Comparison of ENCODE assay signal across 15 cellular contexts in genomic region chr11:35649984-35650383, GRCh38. TPM values are rescaled to one million over a fixed set of nuclear protein-coding genes. Genes with fewer than 3 reads are reported as not detected.
DNase-seq lines count a peak whose midpoint lies in the region; ATAC-seq, FAIRE-seq and TF ChIP-seq lines count a peak whose summit lies in the region.
"Had no signal": no experiment of that assay in that cellular context is flagged by ENCODE, and none has a peak within 500 bp of the region (broad histone marks: within the 10 kb centered on the region; RNA-seq: fewer than 3 reads in every experiment).

No MANE protein-coding gene starts in this region.

- no peak overlapping the region for H3K27ac ChIP-seq in kidney (ENCODE audit: low read depth in 2 of 2, low read length in 2 of 2)
- H3K27ac ChIP-seq: C4-2B, cardiac muscle cell, SK-N-MC had no signal

- no peak for ATAC-seq in GM18873 (IDR thresholded peaks at IDR 0.05; ENCODE audit: low FRiP score, unreplicated experiment)

- H3K9ac ChIP-seq in kidney (ENCODE audit: low read length in 2 of 2): no peak overlapping the region

- no peaks in the 10 kb centered on the region for H3K4me1 ChIP-seq in kidney (ENCODE audit: control insufficient read depth in 1 of 2, insufficient read depth in 1 of 2, low read depth in 1 of 2, low read length in 2 of 2)

- intact Hi-C loops in kidney (cut with DNase I): no loop called here

- DNase-seq in stimulated activated CD4-positive, alpha-beta T cell treated with anti-CD3 and anti-CD28 coated beads, Interleukin-4, amount 100 ng/mL, for 24 hours: peak; percentile 11
- no peak for DNase-seq in stimulated activated CD4-positive, alpha-beta T cell treated with anti-CD3 and anti-CD28 coated beads, Interleukin-2, amount 100 ng/mL, for 24 hours
- peak; percentile 59 for DNase-seq in RKO (ENCODE audit: low spot score)
- DNase-seq in epithelial cell of esophagus (ENCODE audit: low read depth): peak; percentile 69
- DNase-seq in HT-29 (ENCODE audit: low spot score): no peak
- DNase-seq in kidney: no peak
- DNase-seq in GM19239 (ENCODE audit: insufficient read length, low spot score): no peak
- DNase-seq: activated gamma-delta T cell treated with Interleukin-2 at 50 U/mL for 16 hours, endodermal cell, NCI-H187 treated with DMSO at 0.1 percent for 48 hours, NCI-H510A had no signal

- H3K4me3 ChIP-seq in epithelial cell of esophagus (ENCODE audit: low read length): no peak overlapping the region
- H3K4me3 ChIP-seq in kidney (ENCODE audit: low read length in 2 of 2): no peak overlapping the region
- H3K4me3 ChIP-seq: cardiac muscle cell, SK-N-MC had no signal

- TF ChIP-seq CTCF in epithelial cell of esophagus (IDR thresholded peaks at IDR 0.05; ENCODE audit: insufficient read depth, low read depth, low read length, missing control alignments) (no peak), kidney (IDR thresholded peaks at IDR 0.05; ENCODE audit: borderline replicate concordance, extremely low read depth, insufficient read depth) (no peak)

- no peaks in the 10 kb centered on the region for H3K36me3 ChIP-seq in kidney (ENCODE audit: control insufficient read depth in 1 of 2, insufficient read depth in 2 of 2, low read length in 2 of 2)
- H3K36me3 ChIP-seq: cardiac muscle cell had no signal

- FAIRE-seq in kidney (lab: Jason Lieb, UNC) (no peak), GM19239 (lab: Jason Lieb, UNC) (no peak)

- no peaks in the 10 kb centered on the region for H3K9me3 ChIP-seq in kidney (ENCODE audit: control insufficient read depth in 1 of 2, low read length in 2 of 2)

RNA-seq across cellular contexts. Expression of gene TRIM44, which starts 12.6 kb away (rescaled TPM):
- 32.2 and 58.2 TPM in 2 replicates for total RNA-seq in HT-29 (2014; rRNA removed; shearing (Covaris generic))
- total RNA-seq in kidney: 88.9 TPM
- 14.5 TPM for polyA plus RNA-seq in kidney (ENCODE audit: insufficient read depth, low read depth, low replicate concordance)

RNA-seq across cellular contexts. Expression of gene FJX1, which starts 31.7 kb away (rescaled TPM):
- total RNA-seq in HT-29 (2014; rRNA removed; shearing (Covaris generic)): 6.1 and 7.5 TPM in 2 replicates
- 7.9 TPM for total RNA-seq in kidney
- 4.2 TPM for polyA plus RNA-seq in kidney (ENCODE audit: insufficient read depth, low read depth, low replicate concordance)

Comparison
In these comparisons a context has a peak if more than half of its experiments do, and no peak if none do; other contexts are left out.
1. DNase-seq: peak in stimulated activated CD4-positive, alpha-beta T cell treated with anti-CD3 and anti-CD28 coated beads, Interleukin-4, amount 100 ng/mL, for 24 hours (single experiment), RKO (single experiment) and epithelial cell of esophagus (single experiment); none in stimulated activated CD4-positive, alpha-beta T cell treated with anti-CD3 and anti-CD28 coated beads, Interleukin-2, amount 100 ng/mL, for 24 hours (0 of 2), HT-29 (single experiment), kidney (single experiment) and GM19239 (single experiment).